11 cellular contexts compared by ENCODE assay signal in the genomic region with DNA sequence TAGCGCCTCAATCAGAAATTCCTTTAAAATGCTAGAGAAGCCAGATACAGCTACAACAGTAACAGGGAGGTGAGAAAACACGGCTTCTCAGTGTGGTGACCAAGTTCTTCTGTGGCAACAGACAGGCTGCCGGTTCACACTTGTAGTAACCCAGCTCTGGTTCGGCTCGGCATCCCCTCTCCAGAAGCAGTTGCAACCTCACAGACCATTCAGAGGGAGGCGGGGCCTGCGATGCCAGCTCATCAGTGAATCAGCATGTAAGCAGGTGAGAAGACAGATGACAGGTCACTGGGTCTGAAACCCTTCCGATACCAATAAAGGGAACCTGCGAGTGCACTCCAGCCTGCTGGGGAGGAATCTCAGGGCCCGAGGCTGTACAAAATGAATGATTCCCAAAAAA.
A peak's percentile ranks its signal among the peaks of the same experiment; 100 is the strongest.
DNase-seq lines count a peak whose midpoint lies in the region; ATAC-seq and TF ChIP-seq lines count a peak whose summit lies in the region.
"Had no signal": no experiment of that assay in that cellular context is flagged by ENCODE, and none has a peak within 500 bp of the region (broad histone marks: within the 10 kb centered on the region; RNA-seq: fewer than 3 reads in every experiment).

No MANE protein-coding gene starts in this region.

- WGBS in hepatocyte (ENCODE audit: low lambda C conversion rate, missing lambda C conversion rate) = 14% methylated on average over 10 of the region's 10 CpGs

- CTCF ChIA-PET in RWPE1 (lab: Yijun Ruan, JAX) = interaction anchor here (1.1 kb wide), 1 partner anchor 184 kb away, joined by 3 read pairs; no protein-coding TSS in a partner anchor
- CTCF ChIA-PET in A673 (lab: Charles Lee) = no interaction called here

- intact Hi-C loops in A673 (cut with micrococcal nuclease; ENCODE audit: unreplicated experiment) = no loop called here

- H3K4me3 ChIP-seq in hepatocyte = peak overlapping the region; percentile 8
- H3K4me3 ChIP-seq in A673 (ENCODE audit: low read depth, low read length, poor library complexity, severe bottlenecking) = no peak overlapping the region
- H3K4me3 ChIP-seq: tibial artery had no signal

- no peaks in the 10 kb centered on the region for H3K9me2 ChIP-seq in hepatocyte (replicated peaks; ENCODE audit: insufficient read depth)

- BruUV-seq in A673 (replicated peaks; lab: Mats Ljungman, UMichigan) = no TSS peak

- ATAC-seq in GM18858 (IDR thresholded peaks at IDR 0.05; ENCODE audit: unreplicated experiment) = no peak
- ATAC-seq in HG03280 (IDR thresholded peaks at IDR 0.05; ENCODE audit: unreplicated experiment) = no peak
- ATAC-seq: naive thymus-derived CD8-positive, alpha-beta T cell had no signal

- no peak for TF ChIP-seq CTCF in RWPE1 (conservative IDR thresholded peaks at IDR 0.05; ENCODE audit: low read depth)
- TF ChIP-seq CTCF in hepatocyte (IDR thresholded peaks at IDR 0.05; ENCODE audit: poor library complexity) = no peak
- TF ChIP-seq CTCF in A673 (conservative IDR thresholded peaks at IDR 0.05; ENCODE audit: low read depth, low read length) = no peak

- H3K27me3 ChIP-seq in hepatocyte = no peaks in the 10 kb centered on the region
- H3K27me3 ChIP-seq in A673 (replicated peaks; ENCODE audit: insufficient read depth, low read depth, low read length, poor library complexity) = no peaks in the 10 kb centered on the region
- H3K27me3 ChIP-seq: tibial artery had no signal

- POLR2A ChIA-PET in RWPE1 (lab: Yijun Ruan, JAX; ENCODE audit: low non-redundant PET) (no interaction called here), A673 (lab: Charles Lee; ENCODE audit: low non-redundant PET) (no interaction called here)

- peaks cover 4% of the 10 kb centered on the region for H3K4me1 ChIP-seq in hepatocyte (ENCODE audit: insufficient read depth)
- no peaks in the 10 kb centered on the region for H3K4me1 ChIP-seq in A673 (ENCODE audit: insufficient read depth, low read length, poor library complexity, severe bottlenecking)
- H3K4me1 ChIP-seq: tibial artery had no signal

- H3K27ac ChIP-seq in RWPE1 = no peak overlapping the region
- no peak overlapping the region for H3K27ac ChIP-seq in hepatocyte
- H3K27ac ChIP-seq in A673 (ENCODE audit: low read depth, low read length, poor library complexity, severe bottlenecking) = no peak overlapping the region
- H3K27ac ChIP-seq: KMS-11, tibial artery had no signal

- H3K9me3 ChIP-seq in hepatocyte (ENCODE audit: low read depth) (no peaks in the 10 kb centered on the region), A673 (ENCODE audit: low read depth, low read length, poor library complexity, severe bottlenecking) (no peaks in the 10 kb centered on the region)
- H3K9me3 ChIP-seq: tibial artery had no signal

- H4K20me1 ChIP-seq in hepatocyte (ENCODE audit: insufficient read depth, poor library complexity, severe bottlenecking) = no peaks in the 10 kb centered on the region

- DNase-seq in NCI-H2227 (lab: John Stamatoyannopoulos, UW; ENCODE audit: unreplicated experiment) (peak; percentile 0), NCI-H2227 treated with DMSO at 0.1 percent for 48 hours (lab: John Stamatoyannopoulos, UW) (no peak), RWPE1 (ENCODE audit: low spot score) (peak; percentile 74), hepatocyte (ENCODE audit: low spot score) (peak; percentile 63), renal cortical epithelial cell (ENCODE audit: low read depth) (peak; percentile 73), A673 (ENCODE audit: low spot score) (no peak)
- DNase-seq: naive thymus-derived CD8-positive, alpha-beta T cell; tibial artery had no signal

- H3K4me2 ChIP-seq in hepatocyte = peak overlapping the region; percentile 66
- H3K4me2 ChIP-seq: KMS-11 had no signal

- H2AFZ ChIP-seq in hepatocyte = peak overlapping the region; percentile 9

- no peaks in the 10 kb centered on the region for H3K79me2 ChIP-seq in hepatocyte

- H3K36me3 ChIP-seq in hepatocyte (replicated peaks; ENCODE audit: insufficient read depth, low read depth) (no peaks in the 10 kb centered on the region), A673 (ENCODE audit: insufficient read depth, low read length, poor library complexity, severe bottlenecking) (no peaks in the 10 kb centered on the region)
- H3K36me3 ChIP-seq: tibial artery had no signal

Comparison
In these comparisons a context has a peak if more than half of its experiments do, and no peak if none do; other contexts are left out.
1. DNase-seq: peak in NCI-H2227 (single experiment), RWPE1 (single experiment), hepatocyte (single experiment) and renal cortical epithelial cell (single experiment); none in NCI-H2227 treated with DMSO at 0.1 percent for 48 hours (single experiment) and A673 (single experiment).